23 cellular contexts compared by ENCODE assay signal in the genomic region with DNA sequence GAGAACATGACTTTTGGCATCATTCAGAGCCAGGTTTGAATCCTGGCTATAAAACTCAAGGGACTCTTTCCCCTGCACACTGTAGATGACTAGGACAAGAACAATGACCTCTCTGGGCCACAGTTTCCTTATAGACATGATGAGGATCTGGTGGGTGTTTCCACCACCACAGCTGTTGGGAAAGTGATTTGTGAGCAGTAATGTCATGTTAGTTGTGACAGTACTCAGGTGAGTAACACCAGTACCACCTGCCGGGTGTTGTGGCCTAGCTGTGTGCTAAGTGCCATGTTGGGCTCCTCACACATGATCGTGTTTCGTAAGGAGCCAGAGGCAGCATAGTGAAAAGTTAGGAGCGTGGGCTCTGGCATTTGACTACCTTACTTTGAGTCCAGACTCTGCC. TPM values are rescaled to one million over a fixed set of nuclear protein-coding genes. Genes with fewer than 3 reads are reported as not detected.
DNase-seq lines count a peak whose midpoint lies in the region; ATAC-seq and TF ChIP-seq lines count a peak whose summit lies in the region.
"Had no signal": no experiment of that assay in that cellular context is flagged by ENCODE, and none has a peak within 500 bp of the region (broad histone marks: within the 10 kb centered on the region; RNA-seq: fewer than 3 reads in every experiment).

No MANE protein-coding gene starts in this region.

- H2AFZ ChIP-seq in DND-41 (ENCODE audit: low read depth, low read length), result no peak overlapping the region
- H2AFZ ChIP-seq: hepatocyte, neural progenitor cell had no signal

- peak overlapping the region; percentile 38 for H3K27ac Mint-ChIP-seq in T-helper 1 cell treated with Interleukin-12 subunit alpha and Interleukin-12 subunit beta and Interleukin-4 antibody, amounts not matched to agents 30 μg/mL and 1 μg/mL, for 36 hours
- peak overlapping the region; percentile 64 for H3K27ac Mint-ChIP-seq in activated T-helper 2 cell treated with anti-CD3 and anti-CD28 coated beads, Interferon-gamma antibody, Interleukin-2, Interleukin-4, amounts not matched to agents 10 μg/mL and 5 μg/mL and 100 μg/mL, durations not matched to agents 14 hours and 24 hours and 36 hours
- peak overlapping the region; percentile 7 to 73 for H3K27ac Mint-ChIP-seq in natural killer cell treated with Interleukin-12 subunit alpha and Interleukin-12 subunit beta and Interleukin-15 and Interleukin-18, amount 100 ng/mL, for 72 hours
- H3K27ac Mint-ChIP-seq: neural progenitor cell; stimulated activated memory B cell treated with anti-CD40 and anti-IgM and Interleukin-4, amounts not matched to agents 10 μg/mL and 1 μg/mL and 100 μg/mL, for 72 hours had no signal

- H3K4me3 Mint-ChIP-seq in T-helper 1 cell treated with Interleukin-12 subunit alpha and Interleukin-12 subunit beta and Interleukin-4 antibody, amounts not matched to agents 30 μg/mL and 1 μg/mL, for 36 hours, result no peak overlapping the region
- no peak overlapping the region for H3K4me3 Mint-ChIP-seq in activated T-helper 2 cell treated with anti-CD3 and anti-CD28 coated beads, Interferon-gamma antibody, Interleukin-2, Interleukin-4, amounts not matched to agents 10 μg/mL and 5 μg/mL and 100 μg/mL, durations not matched to agents 14 hours and 24 hours and 36 hours (ENCODE audit: low read depth)
- no peak overlapping the region for H3K4me3 Mint-ChIP-seq in natural killer cell treated with Interleukin-12 subunit alpha and Interleukin-12 subunit beta and Interleukin-15 and Interleukin-18, amount 100 ng/mL, for 72 hours
- H3K4me3 Mint-ChIP-seq: neural progenitor cell; stimulated activated memory B cell treated with anti-CD40 and anti-IgM and Interleukin-4, amounts not matched to agents 10 μg/mL and 1 μg/mL and 100 μg/mL, for 72 hours had no signal

- peaks cover 36% of the 10 kb centered on the region for H4K20me1 ChIP-seq in DND-41 (ENCODE audit: insufficient read depth, low read length)

- no peak overlapping the region for H3K4me3 ChIP-seq in DND-41 (ENCODE audit: low read depth in 1 of 2, low read length in 2 of 2)
- H3K4me3 ChIP-seq: hepatocyte, left lung, neural progenitor cell, psoas muscle had no signal

- peaks cover 79% of the 10 kb centered on the region for H3K4me1 ChIP-seq in DND-41 (ENCODE audit: insufficient read depth, low read length)
- H3K4me1 ChIP-seq: neural progenitor cell, psoas muscle had no signal

- peak overlapping the region; percentile 53 for H3K27ac ChIP-seq in DND-41 (ENCODE audit: low read length)
- H3K27ac ChIP-seq: 22Rv1, hepatocyte, neural progenitor cell, psoas muscle had no signal

- no peaks in the 10 kb centered on the region for H3K9me3 Mint-ChIP-seq in T-helper 1 cell treated with Interleukin-12 subunit alpha and Interleukin-12 subunit beta and Interleukin-4 antibody, amounts not matched to agents 30 μg/mL and 1 μg/mL, for 36 hours
- H3K9me3 Mint-ChIP-seq in activated T-helper 2 cell treated with anti-CD3 and anti-CD28 coated beads, Interferon-gamma antibody, Interleukin-2, Interleukin-4, amounts not matched to agents 10 μg/mL and 5 μg/mL and 100 μg/mL, durations not matched to agents 14 hours and 24 hours and 36 hours, result no peaks in the 10 kb centered on the region
- no peaks in the 10 kb centered on the region for H3K9me3 Mint-ChIP-seq in natural killer cell treated with Interleukin-12 subunit alpha and Interleukin-12 subunit beta and Interleukin-15 and Interleukin-18, amount 100 ng/mL, for 72 hours
- H3K9me3 Mint-ChIP-seq: neural progenitor cell; stimulated activated memory B cell treated with anti-CD40 and anti-IgM and Interleukin-4, amounts not matched to agents 10 μg/mL and 1 μg/mL and 100 μg/mL, for 72 hours had no signal

- H3K36me3 Mint-ChIP-seq in T-helper 1 cell treated with Interleukin-12 subunit alpha and Interleukin-12 subunit beta and Interleukin-4 antibody, amounts not matched to agents 30 μg/mL and 1 μg/mL, for 36 hours (ENCODE audit: low read depth), result peaks cover 48% of the 10 kb centered on the region
- peaks cover 76% of the 10 kb centered on the region for H3K36me3 Mint-ChIP-seq in activated T-helper 2 cell treated with anti-CD3 and anti-CD28 coated beads, Interferon-gamma antibody, Interleukin-2, Interleukin-4, amounts not matched to agents 10 μg/mL and 5 μg/mL and 100 μg/mL, durations not matched to agents 14 hours and 24 hours and 36 hours (ENCODE audit: low read depth)
- H3K36me3 Mint-ChIP-seq in natural killer cell treated with Interleukin-12 subunit alpha and Interleukin-12 subunit beta and Interleukin-15 and Interleukin-18, amount 100 ng/mL, for 72 hours, result peaks cover 25% of the 10 kb centered on the region

- H3K27me3 ChIP-seq in DND-41 (ENCODE audit: insufficient read depth, low read length, poor library complexity), result no peaks in the 10 kb centered on the region
- H3K27me3 ChIP-seq: hepatocyte, left lung, neural progenitor cell had no signal

- no peak for DNase-seq in T-helper 1 cell
- DNase-seq in DND-41, result no peak
- DNase-seq in activated T-helper 2 cell treated with anti-CD3 and anti-CD28 coated beads, Interferon-gamma antibody, Interleukin-2, Interleukin-4, amounts not matched to agents 10 μg/mL and 5 μg/mL and 100 μg/mL, durations not matched to agents 14 hours and 24 hours and 36 hours (ENCODE audit: low spot score), result no peak
- DNase-seq in natural killer cell treated with Interleukin-12 subunit alpha and Interleukin-12 subunit beta and Interleukin-15 and Interleukin-18, amount 100 ng/mL, for 72 hours (ENCODE audit: low spot score), result no peak
- DNase-seq in stimulated activated CD4-positive, alpha-beta T cell treated with anti-CD3 and anti-CD28 coated beads, Interleukin-1b, Interleukin-23, amount 100 ng/mL, for 48 hours, result no peak
- no peak for DNase-seq in cerebellum (ENCODE audit: low spot score)
- DNase-seq in NOMO-1 treated with dmso at 0.1 percent for 144 hours (lab: John Stamatoyannopoulos, UW; ENCODE audit: unreplicated experiment), result no peak
- DNase-seq: activated CD4-positive, CD25-positive, alpha-beta regulatory T cell treated with anti-CD3 and anti-CD28 coated beads, Interleukin-2, amount 50 U/mL, for 72 hours; COR-L47; effector CD4-positive, alpha-beta T cell; KBM-7; left lung; midbrain; NCI-H187; NCI-H69; psoas muscle; stimulated activated CD4-positive, alpha-beta T cell treated with anti-CD3 and anti-CD28 coated beads, Interleukin-2, amount 100 ng/mL, for 24 hours had no signal

- H3K9ac ChIP-seq in DND-41 (ENCODE audit: low read depth, low read length), result no peak overlapping the region
- H3K9ac ChIP-seq: neural progenitor cell had no signal

- TF ChIP-seq CTCF in DND-41 (IDR thresholded peaks at IDR 0.05; ENCODE audit: borderline replicate concordance, extremely low read depth, low read length, poor library complexity, severe bottlenecking), result no peak

- no peaks in the 10 kb centered on the region for H3K27me3 Mint-ChIP-seq in T-helper 1 cell treated with Interleukin-12 subunit alpha and Interleukin-12 subunit beta and Interleukin-4 antibody, amounts not matched to agents 30 μg/mL and 1 μg/mL, for 36 hours (ENCODE audit: low read depth)
- no peaks in the 10 kb centered on the region for H3K27me3 Mint-ChIP-seq in activated T-helper 2 cell treated with anti-CD3 and anti-CD28 coated beads, Interferon-gamma antibody, Interleukin-2, Interleukin-4, amounts not matched to agents 10 μg/mL and 5 μg/mL and 100 μg/mL, durations not matched to agents 14 hours and 24 hours and 36 hours (ENCODE audit: low read depth)
- no peaks in the 10 kb centered on the region for H3K27me3 Mint-ChIP-seq in natural killer cell treated with Interleukin-12 subunit alpha and Interleukin-12 subunit beta and Interleukin-15 and Interleukin-18, amount 100 ng/mL, for 72 hours
- H3K27me3 Mint-ChIP-seq: stimulated activated memory B cell treated with anti-CD40 and anti-IgM and Interleukin-4, amounts not matched to agents 10 μg/mL and 1 μg/mL and 100 μg/mL, for 72 hours had no signal

- no peaks in the 10 kb centered on the region for H3K9me3 ChIP-seq in DND-41 (ENCODE audit: insufficient read depth, low read length, severe bottlenecking)
- H3K9me3 ChIP-seq: left lung, psoas muscle had no signal

- no peak overlapping the region for H3K4me2 ChIP-seq in DND-41 (ENCODE audit: insufficient read depth, low read length)
- H3K4me2 ChIP-seq: hepatocyte, neural progenitor cell had no signal

- peaks cover 42% of the 10 kb centered on the region for H3K79me2 ChIP-seq in DND-41 (ENCODE audit: insufficient read depth, low read length)

- intact Hi-C loops in activated T-helper 2 cell treated with anti-CD3 and anti-CD28 coated beads, Interferon-gamma antibody, Interleukin-2, Interleukin-4, amounts not matched to agents 10 μg/mL and 5 μg/mL and 100 μg/mL, durations not matched to agents 14 hours and 24 hours and 36 hours (cut with micrococcal nuclease), result no loop called here

- ATAC-seq in DND-41 (ENCODE audit: insufficient read depth, low read depth), result no peak
- ATAC-seq in natural killer cell treated with Interleukin-12 subunit alpha and Interleukin-12 subunit beta and Interleukin-15 and Interleukin-18, amount 100 ng/mL, for 72 hours, result peak in 1 of 2 donors; percentile 14
- ATAC-seq: esophagus mucosa; left lung; stimulated activated memory B cell treated with anti-CD40 and anti-IgM and Interleukin-4, amounts not matched to agents 10 μg/mL and 1 μg/mL and 100 μg/mL, for 72 hours had no signal

- H3K4me1 Mint-ChIP-seq in T-helper 1 cell treated with Interleukin-12 subunit alpha and Interleukin-12 subunit beta and Interleukin-4 antibody, amounts not matched to agents 30 μg/mL and 1 μg/mL, for 36 hours (ENCODE audit: low read depth), result peaks cover 32% of the 10 kb centered on the region
- peaks cover 40% of the 10 kb centered on the region for H3K4me1 Mint-ChIP-seq in activated T-helper 2 cell treated with anti-CD3 and anti-CD28 coated beads, Interferon-gamma antibody, Interleukin-2, Interleukin-4, amounts not matched to agents 10 μg/mL and 5 μg/mL and 100 μg/mL, durations not matched to agents 14 hours and 24 hours and 36 hours (ENCODE audit: low read depth)
- peaks cover 36 to 46% of the 10 kb centered on the region in 2 donors for H3K4me1 Mint-ChIP-seq in natural killer cell treated with Interleukin-12 subunit alpha and Interleukin-12 subunit beta and Interleukin-15 and Interleukin-18, amount 100 ng/mL, for 72 hours (ENCODE audit: low read depth in 2 of 2)
- H3K4me1 Mint-ChIP-seq: neural progenitor cell had no signal

- peaks cover 79% of the 10 kb centered on the region for H3K36me3 ChIP-seq in DND-41 (ENCODE audit: insufficient read depth, low read length)
- H3K36me3 ChIP-seq: neural progenitor cell had no signal

RNA-seq across cellular contexts. Expression of gene HM13, which starts 24.1 kb away (rescaled TPM):
- total RNA-seq in activated T-helper 2 cell treated with anti-CD3 and anti-CD28 coated beads, Interferon-gamma antibody, Interleukin-2, Interleukin-4, amounts not matched to agents 10 μg/mL and 5 μg/mL and 100 μg/mL, durations not matched to agents 14 hours and 24 hours and 36 hours, result 184 and 188 TPM in 2 replicates
- total RNA-seq in natural killer cell treated with Interleukin-12 subunit alpha and Interleukin-12 subunit beta and Interleukin-15 and Interleukin-18, amount 100 ng/mL, for 72 hours, result 100 to 1,000 TPM; 233 to 257 TPM
- total RNA-seq in cerebellum, result 43.7 TPM
